In the genomic region with DNA sequence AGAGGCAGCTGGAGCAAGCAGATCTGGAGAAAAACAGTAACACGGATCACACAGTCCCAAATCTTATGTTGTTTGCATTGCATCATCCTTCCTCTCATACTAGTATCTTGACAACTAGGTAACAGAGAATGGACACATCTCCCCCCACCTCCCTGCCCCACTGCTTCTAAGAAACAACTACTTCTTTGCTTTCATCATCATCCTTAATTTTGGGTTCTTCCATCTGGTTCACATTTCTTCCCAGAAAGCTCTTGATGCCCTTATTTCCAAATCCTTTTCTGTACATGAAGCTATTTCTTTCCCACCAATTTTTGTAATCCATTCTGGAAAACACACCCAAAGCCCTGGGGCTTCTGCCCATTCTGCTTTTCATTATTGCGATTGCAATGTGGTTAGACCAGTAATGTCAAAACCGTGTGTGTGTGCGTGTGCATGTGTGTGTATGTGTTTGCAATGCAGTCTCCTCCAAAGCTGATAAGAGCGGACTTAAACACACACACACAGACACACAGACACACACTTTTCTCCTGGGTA, we compare ENCODE assay signal across 16 cellular contexts.
A peak's percentile ranks its signal among the peaks of the same experiment; 100 is the strongest.
DNase-seq lines count a peak whose midpoint lies in the region; ATAC-seq and TF ChIP-seq lines count a peak whose summit lies in the region.
"Had no signal": no experiment of that assay in that cellular context is flagged by ENCODE, and none has a peak within 500 bp of the region (broad histone marks: within the 10 kb centered on the region; RNA-seq: fewer than 3 reads in every experiment).

No MANE protein-coding gene starts in this region.

- H3K4me1 ChIP-seq in smooth muscle cell (ENCODE audit: low read depth): peaks cover 4% of the 10 kb centered on the region
- H3K4me1 ChIP-seq: BLaER1, lower lobe of right lung had no signal

- TF ChIP-seq CTCF in fibroblast of villous mesenchyme (IDR thresholded peaks at IDR 0.05; ENCODE audit: insufficient read depth, low read depth, low read length) (no peak), smooth muscle cell (IDR thresholded peaks at IDR 0.05; ENCODE audit: borderline replicate concordance, insufficient read depth, poor library complexity, severe bottlenecking) (no peak)

- DNase-seq in GM04504 (ENCODE audit: low read depth) (peak; percentile 24), amniotic epithelial cell (ENCODE audit: low read depth) (peak; percentile 7), fibroblast of villous mesenchyme (ENCODE audit: low read depth) (peak; percentile 6), smooth muscle cell (lab: John Stamatoyannopoulos, UW; ENCODE audit: unreplicated experiment) (no peak), NOMO-1 treated with dmso at 0.1 percent for 144 hours (lab: John Stamatoyannopoulos, UW; ENCODE audit: unreplicated experiment) (no peak), NCI-H1092 treated with DMSO at 0.1 percent for 48 hours (lab: John Stamatoyannopoulos, UW) (no peak)
- DNase-seq: activated CD4-positive, CD25-positive, alpha-beta regulatory T cell; activated naive CD8-positive, alpha-beta T cell treated with anti-CD3 and anti-CD28 coated beads, Interleukin-2, amount 10 ng/mL, durations not matched to agents 7 days and 5 days; central memory CD4-positive, alpha-beta T cell; effector memory CD4-positive, alpha-beta T cell; lower lobe of right lung; NCI-H146; NCI-H446; small intestine had no signal

- H2AFZ ChIP-seq in smooth muscle cell (ENCODE audit: low read depth): no peak overlapping the region

- H3K9me3 ChIP-seq in smooth muscle cell (replicated peaks; ENCODE audit: low read depth): no peaks in the 10 kb centered on the region
- H3K9me3 ChIP-seq: BLaER1, lower lobe of right lung had no signal

- no peaks in the 10 kb centered on the region for H4K20me1 ChIP-seq in smooth muscle cell (ENCODE audit: low read depth)
- H4K20me1 ChIP-seq: BLaER1 had no signal

- no peak overlapping the region for H3K9ac ChIP-seq in smooth muscle cell (ENCODE audit: low read depth)
- H3K9ac ChIP-seq: BLaER1 had no signal

- H3K27me3 ChIP-seq in smooth muscle cell (ENCODE audit: low read depth): no peaks in the 10 kb centered on the region
- H3K27me3 ChIP-seq: BLaER1 had no signal

- WGBS in smooth muscle cell (ENCODE audit: low lambda C conversion rate): 35% methylated on average over 5 of the region's 5 CpGs

- H3K4me3 ChIP-seq in fibroblast of villous mesenchyme (ENCODE audit: low read depth, low read length) (no peak overlapping the region), smooth muscle cell (no peak overlapping the region)
- H3K4me3 ChIP-seq: BLaER1, lower lobe of right lung had no signal

- ATAC-seq in HG02678 (IDR thresholded peaks at IDR 0.05; ENCODE audit: unreplicated experiment): no peak
- ATAC-seq: lower lobe of right lung had no signal

- no peaks in the 10 kb centered on the region for H3K79me2 ChIP-seq in smooth muscle cell (ENCODE audit: low read depth)

- peak overlapping the region; percentile 52 for H3K27ac ChIP-seq in smooth muscle cell (ENCODE audit: low read depth)
- H3K27ac ChIP-seq: BLaER1, lower lobe of right lung had no signal

- H3F3A ChIP-seq in smooth muscle cell (ENCODE audit: low read depth): peaks cover 13% of the 10 kb centered on the region

- H3K36me3 ChIP-seq in smooth muscle cell (ENCODE audit: low read depth): no peaks in the 10 kb centered on the region
- H3K36me3 ChIP-seq: BLaER1, lower lobe of right lung had no signal

- peak overlapping the region; percentile 31 for H3K4me2 ChIP-seq in smooth muscle cell
- H3K4me2 ChIP-seq: BLaER1 had no signal

Comparison
In these comparisons a context has a peak if more than half of its experiments do, and no peak if none do; other contexts are left out.
1. DNase-seq: peak in GM04504 (single experiment), amniotic epithelial cell (single experiment) and fibroblast of villous mesenchyme (single experiment); none in smooth muscle cell (single experiment), NOMO-1 treated with dmso at 0.1 percent for 144 hours (single experiment) and NCI-H1092 treated with DMSO at 0.1 percent for 48 hours (single experiment).